In the genomic region with DNA sequence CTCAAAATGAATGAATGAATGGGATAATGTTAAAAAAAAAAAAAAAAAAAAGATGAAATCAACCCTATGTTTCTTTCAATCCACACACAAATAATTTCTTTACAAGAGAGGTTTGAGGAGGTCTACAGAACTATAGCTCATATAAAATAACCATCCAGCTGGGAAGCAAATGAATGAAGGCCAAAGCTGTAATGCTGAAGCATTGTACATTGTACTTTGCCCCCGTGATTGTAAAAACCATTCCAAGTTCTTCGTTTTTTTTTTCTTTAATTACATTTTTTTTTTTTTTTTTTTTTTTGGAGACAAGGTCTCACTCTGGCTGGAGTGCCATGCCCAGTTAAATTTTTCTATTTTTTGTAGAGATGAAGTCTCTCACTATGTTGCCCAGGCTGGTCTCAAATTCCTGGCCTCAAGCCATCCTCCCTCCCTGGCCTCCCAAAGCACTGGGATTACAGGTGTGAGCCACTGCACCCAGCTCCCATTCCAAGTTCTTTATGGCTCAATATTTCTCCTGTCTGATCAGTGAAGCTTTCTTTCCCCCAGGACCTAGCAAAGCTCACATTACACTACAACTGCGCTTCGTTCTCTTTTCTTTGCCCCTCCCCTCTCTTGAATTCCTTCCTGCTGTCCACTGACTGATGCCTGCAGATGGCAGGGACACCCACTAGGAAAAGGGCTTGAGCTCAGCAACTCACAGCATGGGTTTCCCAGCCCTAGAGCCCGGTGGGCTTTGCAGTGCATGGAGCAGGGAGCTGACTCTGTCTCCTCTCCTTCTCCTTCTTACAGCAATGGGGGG, we compare ENCODE assay signal across 1 cellular context.
TF ChIP-seq lines count a peak whose summit lies in the region.

No MANE protein-coding gene starts in this region.

TF ChIP-seq in WTC11, 78 proteins besides CTCF, POLR2A, EP300 and RAD21:
- no peak for TF ChIP-seq ZNF263 (CRISPR knock-in tag; IDR thresholded peaks at IDR 0.05; ENCODE audit: low read depth)
- TF ChIP-seq, protein P1, sequence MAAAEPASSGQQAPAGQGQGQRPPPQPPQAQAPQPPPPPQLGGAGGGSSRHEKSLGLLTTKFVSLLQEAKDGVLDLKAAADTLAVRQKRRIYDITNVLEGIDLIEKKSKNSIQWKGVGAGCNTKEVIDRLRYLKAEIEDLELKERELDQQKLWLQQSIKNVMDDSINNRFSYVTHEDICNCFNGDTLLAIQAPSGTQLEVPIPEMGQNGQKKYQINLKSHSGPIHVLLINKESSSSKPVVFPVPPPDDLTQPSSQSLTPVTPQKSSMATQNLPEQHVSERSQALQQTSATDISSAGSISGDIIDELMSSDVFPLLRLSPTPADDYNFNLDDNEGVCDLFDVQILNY (CRISPR knock-in tag; IDR thresholded peaks at IDR 0.05): no peak
- TF ChIP-seq TP53 (CRISPR knock-in tag; IDR thresholded peaks at IDR 0.05): no peak
- TF ChIP-seq, protein P2, sequence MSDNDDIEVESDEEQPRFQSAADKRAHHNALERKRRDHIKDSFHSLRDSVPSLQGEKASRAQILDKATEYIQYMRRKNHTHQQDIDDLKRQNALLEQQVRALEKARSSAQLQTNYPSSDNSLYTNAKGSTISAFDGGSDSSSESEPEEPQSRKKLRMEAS (CRISPR knock-in tag; IDR thresholded peaks at IDR 0.05): no peak
- no peak for TF ChIP-seq ZBTB21 (CRISPR knock-in tag; IDR thresholded peaks at IDR 0.05; ENCODE audit: borderline replicate concordance)
- no peak for TF ChIP-seq NFATC4 (CRISPR knock-in tag; IDR thresholded peaks at IDR 0.05)
- TF ChIP-seq FOXJ3 (CRISPR knock-in tag; IDR thresholded peaks at IDR 0.05; ENCODE audit: borderline replicate concordance): no peak
- no peak for TF ChIP-seq JAZF1 (CRISPR knock-in tag; IDR thresholded peaks at IDR 0.05)
- TF ChIP-seq, protein P3, sequence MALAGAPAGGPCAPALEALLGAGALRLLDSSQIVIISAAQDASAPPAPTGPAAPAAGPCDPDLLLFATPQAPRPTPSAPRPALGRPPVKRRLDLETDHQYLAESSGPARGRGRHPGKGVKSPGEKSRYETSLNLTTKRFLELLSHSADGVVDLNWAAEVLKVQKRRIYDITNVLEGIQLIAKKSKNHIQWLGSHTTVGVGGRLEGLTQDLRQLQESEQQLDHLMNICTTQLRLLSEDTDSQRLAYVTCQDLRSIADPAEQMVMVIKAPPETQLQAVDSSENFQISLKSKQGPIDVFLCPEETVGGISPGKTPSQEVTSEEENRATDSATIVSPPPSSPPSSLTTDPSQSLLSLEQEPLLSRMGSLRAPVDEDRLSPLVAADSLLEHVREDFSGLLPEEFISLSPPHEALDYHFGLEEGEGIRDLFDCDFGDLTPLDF (CRISPR knock-in tag; IDR thresholded peaks at IDR 0.05): no peak
- TF ChIP-seq, protein P4, sequence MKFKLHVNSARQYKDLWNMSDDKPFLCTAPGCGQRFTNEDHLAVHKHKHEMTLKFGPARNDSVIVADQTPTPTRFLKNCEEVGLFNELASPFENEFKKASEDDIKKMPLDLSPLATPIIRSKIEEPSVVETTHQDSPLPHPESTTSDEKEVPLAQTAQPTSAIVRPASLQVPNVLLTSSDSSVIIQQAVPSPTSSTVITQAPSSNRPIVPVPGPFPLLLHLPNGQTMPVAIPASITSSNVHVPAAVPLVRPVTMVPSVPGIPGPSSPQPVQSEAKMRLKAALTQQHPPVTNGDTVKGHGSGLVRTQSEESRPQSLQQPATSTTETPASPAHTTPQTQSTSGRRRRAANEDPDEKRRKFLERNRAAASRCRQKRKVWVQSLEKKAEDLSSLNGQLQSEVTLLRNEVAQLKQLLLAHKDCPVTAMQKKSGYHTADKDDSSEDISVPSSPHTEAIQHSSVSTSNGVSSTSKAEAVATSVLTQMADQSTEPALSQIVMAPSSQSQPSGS (CRISPR knock-in tag; IDR thresholded peaks at IDR 0.05; ENCODE audit: borderline replicate concordance, low read depth): no peak
- TF ChIP-seq, protein P5, sequence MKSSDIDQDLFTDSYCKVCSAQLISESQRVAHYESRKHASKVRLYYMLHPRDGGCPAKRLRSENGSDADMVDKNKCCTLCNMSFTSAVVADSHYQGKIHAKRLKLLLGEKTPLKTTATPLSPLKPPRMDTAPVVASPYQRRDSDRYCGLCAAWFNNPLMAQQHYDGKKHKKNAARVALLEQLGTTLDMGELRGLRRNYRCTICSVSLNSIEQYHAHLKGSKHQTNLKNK (CRISPR knock-in tag; IDR thresholded peaks at IDR 0.05): no peak
- TF ChIP-seq, protein P6, sequence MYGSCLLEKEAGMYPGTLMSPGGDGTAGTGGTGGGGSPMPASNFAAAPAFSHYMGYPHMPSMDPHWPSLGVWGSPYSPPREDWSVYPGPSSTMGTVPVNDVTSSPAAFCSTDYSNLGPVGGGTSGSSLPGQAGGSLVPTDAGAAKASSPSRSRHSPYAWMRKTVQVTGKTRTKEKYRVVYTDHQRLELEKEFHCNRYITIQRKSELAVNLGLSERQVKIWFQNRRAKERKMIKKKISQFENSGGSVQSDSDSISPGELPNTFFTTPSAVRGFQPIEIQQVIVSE (CRISPR knock-in tag; IDR thresholded peaks at IDR 0.05; ENCODE audit: borderline replicate concordance): no peak
- no peak for TF ChIP-seq ZNF138 (CRISPR knock-in tag; conservative IDR thresholded peaks at IDR 0.05)
- TF ChIP-seq, protein P7, sequence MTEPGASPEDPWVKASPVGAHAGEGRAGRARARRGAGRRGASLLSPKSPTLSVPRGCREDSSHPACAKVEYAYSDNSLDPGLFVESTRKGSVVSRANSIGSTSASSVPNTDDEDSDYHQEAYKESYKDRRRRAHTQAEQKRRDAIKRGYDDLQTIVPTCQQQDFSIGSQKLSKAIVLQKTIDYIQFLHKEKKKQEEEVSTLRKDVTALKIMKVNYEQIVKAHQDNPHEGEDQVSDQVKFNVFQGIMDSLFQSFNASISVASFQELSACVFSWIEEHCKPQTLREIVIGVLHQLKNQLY (CRISPR knock-in tag; IDR thresholded peaks at IDR 0.05): no peak
- TF ChIP-seq NFE2L1 (CRISPR knock-in tag; IDR thresholded peaks at IDR 0.05): no peak
- TF ChIP-seq, protein P8, sequence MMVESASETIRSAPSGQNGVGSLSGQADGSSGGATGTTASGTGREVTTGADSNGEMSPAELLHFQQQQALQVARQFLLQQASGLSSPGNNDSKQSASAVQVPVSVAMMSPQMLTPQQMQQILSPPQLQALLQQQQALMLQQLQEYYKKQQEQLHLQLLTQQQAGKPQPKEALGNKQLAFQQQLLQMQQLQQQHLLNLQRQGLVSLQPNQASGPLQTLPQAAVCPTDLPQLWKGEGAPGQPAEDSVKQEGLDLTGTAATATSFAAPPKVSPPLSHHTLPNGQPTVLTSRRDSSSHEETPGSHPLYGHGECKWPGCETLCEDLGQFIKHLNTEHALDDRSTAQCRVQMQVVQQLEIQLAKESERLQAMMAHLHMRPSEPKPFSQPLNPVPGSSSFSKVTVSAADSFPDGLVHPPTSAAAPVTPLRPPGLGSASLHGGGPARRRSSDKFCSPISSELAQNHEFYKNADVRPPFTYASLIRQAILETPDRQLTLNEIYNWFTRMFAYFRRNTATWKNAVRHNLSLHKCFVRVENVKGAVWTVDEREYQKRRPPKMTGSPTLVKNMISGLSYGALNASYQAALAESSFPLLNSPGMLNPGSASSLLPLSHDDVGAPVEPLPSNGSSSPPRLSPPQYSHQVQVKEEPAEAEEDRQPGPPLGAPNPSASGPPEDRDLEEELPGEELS (CRISPR knock-in tag; IDR thresholded peaks at IDR 0.05): no peak
- TF ChIP-seq, protein P9, sequence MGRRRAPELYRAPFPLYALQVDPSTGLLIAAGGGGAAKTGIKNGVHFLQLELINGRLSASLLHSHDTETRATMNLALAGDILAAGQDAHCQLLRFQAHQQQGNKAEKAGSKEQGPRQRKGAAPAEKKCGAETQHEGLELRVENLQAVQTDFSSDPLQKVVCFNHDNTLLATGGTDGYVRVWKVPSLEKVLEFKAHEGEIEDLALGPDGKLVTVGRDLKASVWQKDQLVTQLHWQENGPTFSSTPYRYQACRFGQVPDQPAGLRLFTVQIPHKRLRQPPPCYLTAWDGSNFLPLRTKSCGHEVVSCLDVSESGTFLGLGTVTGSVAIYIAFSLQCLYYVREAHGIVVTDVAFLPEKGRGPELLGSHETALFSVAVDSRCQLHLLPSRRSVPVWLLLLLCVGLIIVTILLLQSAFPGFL (CRISPR knock-in tag; IDR thresholded peaks at IDR 0.05; ENCODE audit: borderline replicate concordance): no peak
- no peak for TF ChIP-seq NR2C2 (CRISPR knock-in tag; IDR thresholded peaks at IDR 0.05)
